In the genomic region with DNA sequence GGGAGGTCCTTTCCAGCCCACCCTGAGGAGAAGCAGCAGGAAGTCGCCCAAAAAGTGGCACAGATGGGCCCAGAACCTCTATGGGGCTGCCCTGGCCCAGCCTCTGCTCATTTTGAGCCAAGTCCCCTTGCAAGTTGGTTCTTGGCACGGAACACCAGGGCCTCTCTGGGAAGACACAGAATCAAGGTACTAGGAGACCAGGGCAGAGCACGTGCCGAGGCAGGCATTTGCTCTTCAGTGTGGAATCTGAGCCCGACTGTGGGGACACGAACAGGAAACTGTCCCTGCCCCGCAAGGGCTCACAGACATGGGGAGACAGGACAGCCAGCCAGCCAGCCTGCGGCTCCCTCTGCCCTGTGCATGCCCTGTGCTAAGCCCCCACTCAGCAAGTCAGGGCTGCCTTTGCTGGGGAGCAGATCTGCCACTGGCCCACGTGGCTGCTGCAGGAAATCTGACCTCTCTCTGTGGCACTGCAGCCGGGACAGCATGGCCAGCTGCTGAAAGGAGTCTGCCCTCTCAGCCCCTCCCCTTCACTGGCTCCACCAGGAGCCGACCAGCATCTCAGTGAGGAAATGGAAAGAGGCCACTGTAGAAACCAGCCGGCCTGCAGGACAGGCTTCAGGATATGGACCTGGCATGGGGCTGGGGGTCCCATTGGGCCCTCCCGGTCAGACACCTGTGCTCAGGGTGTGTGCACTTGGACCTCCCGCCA, we compare ENCODE assay signal across 14 cellular contexts. TPM values are rescaled to one million over a fixed set of nuclear protein-coding genes. Genes with fewer than 3 reads are reported as not detected.
A peak's percentile ranks its signal among the peaks of the same experiment; 100 is the strongest.
DNase-seq lines count a peak whose midpoint lies in the region; ATAC-seq and TF ChIP-seq lines count a peak whose summit lies in the region.
"Had no signal": no experiment of that assay in that cellular context is flagged by ENCODE, and none has a peak within 500 bp of the region (broad histone marks: within the 10 kb centered on the region; RNA-seq: fewer than 3 reads in every experiment).

No MANE protein-coding gene starts in this region.

- H3K27ac ChIP-seq in dorsolateral prefrontal cortex (peak overlapping the region in 48 of 59 donors; percentile 10 to 81 (median 58)), substantia nigra (ENCODE audit: low read depth, low read length, poor library complexity, severe bottlenecking) (peak overlapping the region; percentile 82), adrenal gland (no peak overlapping the region)

- H3K4me1 ChIP-seq in NT2/D1 (ENCODE audit: insufficient read depth, insufficient read length) (peaks cover 30% of the 10 kb centered on the region), mucosa of descending colon (ENCODE audit: low read depth) (peaks cover 71% of the 10 kb centered on the region), adrenal gland (replicated peaks in 1 of 2) (peaks cover 6 to 10% of the 10 kb centered on the region in 2 donors)

- H3K9me3 ChIP-seq in NT2/D1 (ENCODE audit: insufficient read depth, low read length) = no peaks in the 10 kb centered on the region
- no peaks in the 10 kb centered on the region for H3K9me3 ChIP-seq in mucosa of descending colon
- H3K9me3 ChIP-seq in adrenal gland (replicated peaks in 1 of 3) = no peaks in the 10 kb centered on the region

- H3K27me3 ChIP-seq in NT2/D1 (ENCODE audit: insufficient read depth, insufficient read length) = no peaks in the 10 kb centered on the region
- H3K27me3 ChIP-seq in dorsolateral prefrontal cortex = peaks cover 0 to 12% (median 0%) of the 10 kb centered on the region in 45 donors
- peaks cover 14% of the 10 kb centered on the region for H3K27me3 ChIP-seq in adrenal gland

- intact Hi-C loops in dorsolateral prefrontal cortex (cut with DNase I) = no loop called here
- intact Hi-C loops in mucosa of descending colon (cut with DNase I, micrococcal nuclease) = no loop called here
- intact Hi-C loops in adrenal gland (cut with DNase I) = no loop called here

- ATAC-seq in mucosa of descending colon (peak; percentile 4), HG02678 (IDR thresholded peaks at IDR 0.05; ENCODE audit: unreplicated experiment) (no peak)
- ATAC-seq: activated T-cell treated with anti-CD3 and anti-CD28 coated beads, Interleukin-2, amount 50 U/mL, for 72 hours; Panc1 had no signal

- no peaks in the 10 kb centered on the region for H3K36me3 ChIP-seq in NT2/D1 (ENCODE audit: insufficient read depth, insufficient read length, low read length)
- no peaks in the 10 kb centered on the region for H3K36me3 ChIP-seq in mucosa of descending colon (ENCODE audit: low read depth)
- H3K36me3 ChIP-seq in adrenal gland (replicated peaks in 1 of 2) = no peaks in the 10 kb centered on the region

- DNase-seq in NT2/D1 (ENCODE audit: low read depth, low spot score) (no peak), dorsolateral prefrontal cortex (peak in 4 of 10 donors; percentile 35 to 53 (median 44)), mucosa of descending colon (peak; percentile 58 to 70 (median 64)), substantia nigra (lab: John Stamatoyannopoulos, UW) (peak in 30 of 49 donors; percentile 9 to 79 (median 41)), adrenal gland (no peak), hepatic stellate cell (ENCODE audit: low spot score) (no peak)
- DNase-seq: activated CD4-positive, alpha-beta T cell treated with anti-CD3 and anti-CD28 coated beads, Interleukin-2, amount 10 ng/mL, durations not matched to agents 7 days and 5 days; activated T-cell treated with anti-CD3 and anti-CD28 coated beads, Interleukin-2, amount 50 U/mL, for 72 hours; CD4-positive, CD25-positive, alpha-beta regulatory T cell; NCI-H1417; NCI-H526 had no signal

- no peak overlapping the region for H3K4me3 ChIP-seq in NT2/D1 (ENCODE audit: insufficient read length, low read depth)
- H3K4me3 ChIP-seq in dorsolateral prefrontal cortex = no peak overlapping the region
- no peak overlapping the region for H3K4me3 ChIP-seq in mucosa of descending colon
- H3K4me3 ChIP-seq in adrenal gland = no peak overlapping the region

- no peak for TF ChIP-seq CTCF in dorsolateral prefrontal cortex (IDR thresholded peaks at IDR 0.05 in 54 of 56, conservative IDR thresholded peaks at IDR 0.05 in 2 of 56; ENCODE audit: low read depth in 1 of 56, partially characterized antibody in 56 of 56)
- no peak for TF ChIP-seq CTCF in mucosa of descending colon (IDR thresholded peaks at IDR 0.05)
- no peak for TF ChIP-seq CTCF in adrenal gland (IDR thresholded peaks at IDR 0.05)

- no peak for TF ChIP-seq POLR2A in adrenal gland (IDR thresholded peaks at IDR 0.05)

- 62 to 82% (median 65%) methylated on average over 9 to 14 of the region's 14 CpGs for WGBS in adrenal gland, 4 donors

- H3K9ac ChIP-seq in NT2/D1 (ENCODE audit: insufficient read length, low read depth) = peak overlapping the region; percentile 56

RNA-seq across cellular contexts. Expression of a gene that starts 3.6 kb away (rescaled TPM):
- total RNA-seq in dorsolateral prefrontal cortex = 1 to 10 TPM in 114 of 120 experiments, under 1 TPM in 6; 0.35 to 4.6 (median 2.1) TPM
- total RNA-seq in mucosa of descending colon = 100 to 1,000 TPM in 1 of 3 donors, 10 to 100 TPM in 2; 51.2 to 101 (median 90.2) TPM
- total RNA-seq in adrenal gland = 1 to 10 TPM in 4 of 8 donors, under 1 TPM in 4; 0.18 to 3.1 (median 0.89) TPM
- polyA plus RNA-seq in adrenal gland = 1 to 10 TPM in 2 of 3 donors, under 1 TPM in 1; 0.18 to 1.8 (median 1.0) TPM
- total RNA-seq: activated CD4-positive, alpha-beta T cell treated with anti-CD3 and anti-CD28 coated beads, Interleukin-2, amount 10 ng/mL, durations not matched to agents 7 days and 5 days; CD4-positive, CD25-positive, alpha-beta regulatory T cell had no signal
- polyA plus RNA-seq: CD4-positive, CD25-positive, alpha-beta regulatory T cell; IgD-negative memory B cell had no signal

Comparison
In these comparisons a context has a peak if more than half of its experiments do, and no peak if none do; other contexts are left out.
1. DNase-seq: peak in mucosa of descending colon (3 of 3) and substantia nigra (30 of 49); none in NT2/D1 (single experiment), adrenal gland (0 of 7) and hepatic stellate cell (single experiment).
2. H3K27ac ChIP-seq: peak in dorsolateral prefrontal cortex (48 of 59) and substantia nigra (single experiment); none in adrenal gland (0 of 5).
3. RNA of a gene that starts 3.6 kb away (total RNA-seq): 51.2 to 101 TPM in mucosa of descending colon; 0.35 to 4.6 TPM in dorsolateral prefrontal cortex and 0.18 to 3.1 TPM in adrenal gland; every median in the first group is over 4 times any median in the second.